1 cellular context compared by ENCODE assay signal in the genomic region with DNA sequence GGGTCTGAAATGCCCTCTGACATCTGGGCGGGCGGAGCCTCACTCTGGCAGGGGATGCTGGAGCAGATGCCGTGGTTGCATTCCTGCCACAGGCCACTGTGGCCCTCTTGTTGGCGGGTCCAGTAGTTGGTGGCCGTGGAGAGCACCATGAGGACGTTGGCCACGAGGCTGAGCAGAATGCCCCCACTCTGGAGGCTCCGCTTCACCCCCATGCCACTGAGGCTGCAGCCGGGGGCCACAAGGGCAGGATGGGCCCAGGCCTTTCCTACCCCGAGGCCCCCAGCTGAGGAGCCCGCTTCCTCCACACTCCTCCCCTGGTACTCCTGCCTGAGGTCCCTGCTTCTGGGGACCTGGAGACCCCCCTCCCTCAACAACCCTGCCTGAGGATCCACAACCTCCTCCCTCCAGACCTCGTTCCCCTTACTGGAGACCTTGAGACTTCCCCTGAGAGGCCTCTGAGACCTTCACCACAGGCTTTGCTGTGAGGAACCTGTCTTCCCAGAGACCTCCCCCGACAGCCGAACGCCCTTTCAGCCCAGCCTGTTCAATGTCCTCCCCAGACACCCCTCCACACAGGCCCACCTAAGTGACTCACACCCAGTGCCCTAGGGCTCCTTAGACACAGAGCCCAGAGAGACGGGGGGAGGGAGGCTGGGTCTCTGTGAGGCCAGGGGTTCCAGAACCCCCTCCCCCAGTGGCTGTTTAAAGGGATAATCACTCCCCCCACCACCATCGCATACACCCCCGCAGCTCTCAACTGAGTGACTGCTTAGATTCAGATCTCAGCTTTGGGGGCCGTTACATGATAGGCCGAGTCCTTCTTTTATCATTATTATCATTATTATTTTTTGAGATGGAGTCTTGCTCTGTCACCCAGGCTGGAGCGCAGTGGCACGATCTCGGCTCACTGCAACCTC.
TF ChIP-seq lines count a peak whose summit lies in the region.

A gene with protein sequence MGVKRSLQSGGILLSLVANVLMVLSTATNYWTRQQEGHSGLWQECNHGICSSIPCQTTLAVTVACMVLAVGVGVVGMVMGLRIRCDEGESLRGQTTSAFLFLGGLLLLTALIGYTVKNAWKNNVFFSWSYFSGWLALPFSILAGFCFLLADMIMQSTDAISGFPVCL (minus strand): TSS at position 638 of the 917 bp plus-strand sequence. CDS start 426 bp downstream, at position 212.

TF ChIP-seq in HepG2, 621 proteins besides CTCF, POLR2A, EP300 and RAD21 (continued from another document and continues in another):
- TF ChIP-seq, protein P1, sequence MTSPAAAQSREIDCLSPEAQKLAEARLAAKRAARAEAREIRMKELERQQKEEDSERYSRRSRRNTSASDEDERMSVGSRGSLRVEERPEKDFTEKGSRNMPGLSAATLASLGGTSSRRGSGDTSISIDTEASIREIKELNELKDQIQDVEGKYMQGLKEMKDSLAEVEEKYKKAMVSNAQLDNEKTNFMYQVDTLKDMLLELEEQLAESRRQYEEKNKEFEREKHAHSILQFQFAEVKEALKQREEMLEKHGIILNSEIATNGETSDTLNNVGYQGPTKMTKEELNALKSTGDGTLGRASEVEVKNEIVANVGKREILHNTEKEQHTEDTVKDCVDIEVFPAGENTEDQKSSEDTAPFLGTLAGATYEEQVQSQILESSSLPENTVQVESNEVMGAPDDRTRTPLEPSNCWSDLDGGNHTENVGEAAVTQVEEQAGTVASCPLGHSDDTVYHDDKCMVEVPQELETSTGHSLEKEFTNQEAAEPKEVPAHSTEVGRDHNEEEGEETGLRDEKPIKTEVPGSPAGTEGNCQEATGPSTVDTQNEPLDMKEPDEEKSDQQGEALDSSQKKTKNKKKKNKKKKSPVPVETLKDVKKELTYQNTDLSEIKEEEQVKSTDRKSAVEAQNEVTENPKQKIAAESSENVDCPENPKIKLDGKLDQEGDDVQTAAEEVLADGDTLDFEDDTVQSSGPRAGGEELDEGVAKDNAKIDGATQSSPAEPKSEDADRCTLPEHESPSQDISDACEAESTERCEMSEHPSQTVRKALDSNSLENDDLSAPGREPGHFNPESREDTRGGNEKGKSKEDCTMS (CRISPR knock-in tag; conservative IDR thresholded peaks at IDR 0.05): no peak
- TF ChIP-seq REL (CRISPR knock-in tag; conservative IDR thresholded peaks at IDR 0.05): 0 out of 2 replicates have a peak, but pooled peaks have one; percentile 6
- 0 out of 2 replicates have a peak, but pooled peaks have one; percentile 16 for TF ChIP-seq NFKB2 (CRISPR knock-in tag; IDR thresholded peaks at IDR 0.05; ENCODE audit: borderline replicate concordance)
- TF ChIP-seq FOSL1 (CRISPR knock-in tag; IDR thresholded peaks at IDR 0.05; ENCODE audit: borderline replicate concordance): no peak
- no peak for TF ChIP-seq ZFP1 (CRISPR knock-in tag; IDR thresholded peaks at IDR 0.05)
- TF ChIP-seq ZNF547 (CRISPR knock-in tag; IDR thresholded peaks at IDR 0.05): no peak
- TF ChIP-seq, protein P2, sequence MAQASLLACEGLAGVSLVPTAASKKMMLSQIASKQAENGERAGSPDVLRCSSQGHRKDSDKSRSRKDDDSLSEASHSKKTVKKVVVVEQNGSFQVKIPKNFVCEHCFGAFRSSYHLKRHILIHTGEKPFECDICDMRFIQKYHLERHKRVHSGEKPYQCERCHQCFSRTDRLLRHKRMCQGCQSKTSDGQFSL (CRISPR knock-in tag; IDR thresholded peaks at IDR 0.05): no peak
- TF ChIP-seq, protein P3, sequence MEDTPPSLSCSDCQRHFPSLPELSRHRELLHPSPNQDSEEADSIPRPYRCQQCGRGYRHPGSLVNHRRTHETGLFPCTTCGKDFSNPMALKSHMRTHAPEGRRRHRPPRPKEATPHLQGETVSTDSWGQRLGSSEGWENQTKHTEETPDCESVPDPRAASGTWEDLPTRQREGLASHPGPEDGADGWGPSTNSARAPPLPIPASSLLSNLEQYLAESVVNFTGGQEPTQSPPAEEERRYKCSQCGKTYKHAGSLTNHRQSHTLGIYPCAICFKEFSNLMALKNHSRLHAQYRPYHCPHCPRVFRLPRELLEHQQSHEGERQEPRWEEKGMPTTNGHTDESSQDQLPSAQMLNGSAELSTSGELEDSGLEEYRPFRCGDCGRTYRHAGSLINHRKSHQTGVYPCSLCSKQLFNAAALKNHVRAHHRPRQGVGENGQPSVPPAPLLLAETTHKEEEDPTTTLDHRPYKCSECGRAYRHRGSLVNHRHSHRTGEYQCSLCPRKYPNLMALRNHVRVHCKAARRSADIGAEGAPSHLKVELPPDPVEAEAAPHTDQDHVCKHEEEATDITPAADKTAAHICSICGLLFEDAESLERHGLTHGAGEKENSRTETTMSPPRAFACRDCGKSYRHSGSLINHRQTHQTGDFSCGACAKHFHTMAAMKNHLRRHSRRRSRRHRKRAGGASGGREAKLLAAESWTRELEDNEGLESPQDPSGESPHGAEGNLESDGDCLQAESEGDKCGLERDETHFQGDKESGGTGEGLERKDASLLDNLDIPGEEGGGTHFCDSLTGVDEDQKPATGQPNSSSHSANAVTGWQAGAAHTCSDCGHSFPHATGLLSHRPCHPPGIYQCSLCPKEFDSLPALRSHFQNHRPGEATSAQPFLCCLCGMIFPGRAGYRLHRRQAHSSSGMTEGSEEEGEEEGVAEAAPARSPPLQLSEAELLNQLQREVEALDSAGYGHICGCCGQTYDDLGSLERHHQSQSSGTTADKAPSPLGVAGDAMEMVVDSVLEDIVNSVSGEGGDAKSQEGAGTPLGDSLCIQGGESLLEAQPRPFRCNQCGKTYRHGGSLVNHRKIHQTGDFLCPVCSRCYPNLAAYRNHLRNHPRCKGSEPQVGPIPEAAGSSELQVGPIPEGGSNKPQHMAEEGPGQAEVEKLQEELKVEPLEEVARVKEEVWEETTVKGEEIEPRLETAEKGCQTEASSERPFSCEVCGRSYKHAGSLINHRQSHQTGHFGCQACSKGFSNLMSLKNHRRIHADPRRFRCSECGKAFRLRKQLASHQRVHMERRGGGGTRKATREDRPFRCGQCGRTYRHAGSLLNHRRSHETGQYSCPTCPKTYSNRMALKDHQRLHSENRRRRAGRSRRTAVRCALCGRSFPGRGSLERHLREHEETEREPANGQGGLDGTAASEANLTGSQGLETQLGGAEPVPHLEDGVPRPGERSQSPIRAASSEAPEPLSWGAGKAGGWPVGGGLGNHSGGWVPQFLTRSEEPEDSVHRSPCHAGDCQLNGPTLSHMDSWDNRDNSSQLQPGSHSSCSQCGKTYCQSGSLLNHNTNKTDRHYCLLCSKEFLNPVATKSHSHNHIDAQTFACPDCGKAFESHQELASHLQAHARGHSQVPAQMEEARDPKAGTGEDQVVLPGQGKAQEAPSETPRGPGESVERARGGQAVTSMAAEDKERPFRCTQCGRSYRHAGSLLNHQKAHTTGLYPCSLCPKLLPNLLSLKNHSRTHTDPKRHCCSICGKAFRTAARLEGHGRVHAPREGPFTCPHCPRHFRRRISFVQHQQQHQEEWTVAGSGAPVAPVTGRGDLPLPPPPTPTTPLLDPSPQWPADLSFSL (CRISPR knock-in tag; IDR thresholded peaks at IDR 0.05): no peak
- no peak for TF ChIP-seq KMT2A (CRISPR knock-in tag; IDR thresholded peaks at IDR 0.05)
- TF ChIP-seq NFE2L2 (IDR thresholded peaks at IDR 0.05; ENCODE audit: low read length): no peak
- TF ChIP-seq ZNF792 (CRISPR knock-in tag; IDR thresholded peaks at IDR 0.05): no peak
- TF ChIP-seq ZNF343 (CRISPR knock-in tag; IDR thresholded peaks at IDR 0.05): no peak
- TF ChIP-seq HDAC6 (IDR thresholded peaks at IDR 0.05; ENCODE audit: low read depth, low read length): no peak
- TF ChIP-seq KLF6 (CRISPR knock-in tag; IDR thresholded peaks at IDR 0.05): no peak
- no peak for TF ChIP-seq CREB1 (IDR thresholded peaks at IDR 0.05)
- no peak for TF ChIP-seq CREB1 (CRISPR knock-in tag; IDR thresholded peaks at IDR 0.05)
- no peak for TF ChIP-seq TCF7L2 (IDR thresholded peaks at IDR 0.05; ENCODE audit: low read depth, low read length)
- TF ChIP-seq, protein P4, sequence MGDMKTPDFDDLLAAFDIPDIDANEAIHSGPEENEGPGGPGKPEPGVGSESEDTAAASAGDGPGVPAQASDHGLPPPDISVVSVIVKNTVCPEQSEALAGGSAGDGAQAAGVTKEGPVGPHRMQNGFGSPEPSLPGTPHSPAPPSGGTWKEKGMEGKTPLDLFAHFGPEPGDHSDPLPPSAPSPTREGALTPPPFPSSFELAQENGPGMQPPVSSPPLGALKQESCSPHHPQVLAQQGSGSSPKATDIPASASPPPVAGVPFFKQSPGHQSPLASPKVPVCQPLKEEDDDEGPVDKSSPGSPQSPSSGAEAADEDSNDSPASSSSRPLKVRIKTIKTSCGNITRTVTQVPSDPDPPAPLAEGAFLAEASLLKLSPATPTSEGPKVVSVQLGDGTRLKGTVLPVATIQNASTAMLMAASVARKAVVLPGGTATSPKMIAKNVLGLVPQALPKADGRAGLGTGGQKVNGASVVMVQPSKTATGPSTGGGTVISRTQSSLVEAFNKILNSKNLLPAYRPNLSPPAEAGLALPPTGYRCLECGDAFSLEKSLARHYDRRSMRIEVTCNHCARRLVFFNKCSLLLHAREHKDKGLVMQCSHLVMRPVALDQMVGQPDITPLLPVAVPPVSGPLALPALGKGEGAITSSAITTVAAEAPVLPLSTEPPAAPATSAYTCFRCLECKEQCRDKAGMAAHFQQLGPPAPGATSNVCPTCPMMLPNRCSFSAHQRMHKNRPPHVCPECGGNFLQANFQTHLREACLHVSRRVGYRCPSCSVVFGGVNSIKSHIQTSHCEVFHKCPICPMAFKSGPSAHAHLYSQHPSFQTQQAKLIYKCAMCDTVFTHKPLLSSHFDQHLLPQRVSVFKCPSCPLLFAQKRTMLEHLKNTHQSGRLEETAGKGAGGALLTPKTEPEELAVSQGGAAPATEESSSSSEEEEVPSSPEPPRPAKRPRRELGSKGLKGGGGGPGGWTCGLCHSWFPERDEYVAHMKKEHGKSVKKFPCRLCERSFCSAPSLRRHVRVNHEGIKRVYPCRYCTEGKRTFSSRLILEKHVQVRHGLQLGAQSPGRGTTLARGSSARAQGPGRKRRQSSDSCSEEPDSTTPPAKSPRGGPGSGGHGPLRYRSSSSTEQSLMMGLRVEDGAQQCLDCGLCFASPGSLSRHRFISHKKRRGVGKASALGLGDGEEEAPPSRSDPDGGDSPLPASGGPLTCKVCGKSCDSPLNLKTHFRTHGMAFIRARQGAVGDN (CRISPR knock-in tag; IDR thresholded peaks at IDR 0.05): peak; percentile 59
- TF ChIP-seq, protein P5, sequence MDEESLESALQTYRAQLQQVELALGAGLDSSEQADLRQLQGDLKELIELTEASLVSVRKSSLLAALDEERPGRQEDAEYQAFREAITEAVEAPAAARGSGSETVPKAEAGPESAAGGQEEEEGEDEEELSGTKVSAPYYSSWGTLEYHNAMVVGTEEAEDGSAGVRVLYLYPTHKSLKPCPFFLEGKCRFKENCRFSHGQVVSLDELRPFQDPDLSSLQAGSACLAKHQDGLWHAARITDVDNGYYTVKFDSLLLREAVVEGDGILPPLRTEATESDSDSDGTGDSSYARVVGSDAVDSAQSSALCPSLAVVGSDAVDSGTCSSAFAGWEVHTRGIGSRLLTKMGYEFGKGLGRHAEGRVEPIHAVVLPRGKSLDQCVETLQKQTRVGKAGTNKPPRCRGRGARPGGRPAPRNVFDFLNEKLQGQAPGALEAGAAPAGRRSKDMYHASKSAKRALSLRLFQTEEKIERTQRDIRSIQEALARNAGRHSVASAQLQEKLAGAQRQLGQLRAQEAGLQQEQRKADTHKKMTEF (CRISPR knock-in tag; IDR thresholded peaks at IDR 0.05): no peak
- TF ChIP-seq SOX13 (IDR thresholded peaks at IDR 0.05): no peak
- no peak for TF ChIP-seq SOX13 (CRISPR knock-in tag; conservative IDR thresholded peaks at IDR 0.05 in 1 of 2, IDR thresholded peaks at IDR 0.05 in 1 of 2)
- no peak for TF ChIP-seq ZC3H4 (CRISPR knock-in tag; IDR thresholded peaks at IDR 0.05; ENCODE audit: borderline replicate concordance)
- no peak for TF ChIP-seq ELF4 (CRISPR knock-in tag; IDR thresholded peaks at IDR 0.05; ENCODE audit: borderline replicate concordance)
- 0 out of 2 replicates have a peak, but pooled peaks have one; percentile 44 for TF ChIP-seq HNRNPL (IDR thresholded peaks at IDR 0.05; ENCODE audit: low read depth, low read length)
- no peak for TF ChIP-seq RXRA (CRISPR knock-in tag; IDR thresholded peaks at IDR 0.05)
- TF ChIP-seq PCBP1 (IDR thresholded peaks at IDR 0.05; ENCODE audit: borderline replicate concordance, low read depth, low read length): 0 out of 2 replicates have a peak, but pooled peaks have one; percentile 21
- TF ChIP-seq, protein P6, sequence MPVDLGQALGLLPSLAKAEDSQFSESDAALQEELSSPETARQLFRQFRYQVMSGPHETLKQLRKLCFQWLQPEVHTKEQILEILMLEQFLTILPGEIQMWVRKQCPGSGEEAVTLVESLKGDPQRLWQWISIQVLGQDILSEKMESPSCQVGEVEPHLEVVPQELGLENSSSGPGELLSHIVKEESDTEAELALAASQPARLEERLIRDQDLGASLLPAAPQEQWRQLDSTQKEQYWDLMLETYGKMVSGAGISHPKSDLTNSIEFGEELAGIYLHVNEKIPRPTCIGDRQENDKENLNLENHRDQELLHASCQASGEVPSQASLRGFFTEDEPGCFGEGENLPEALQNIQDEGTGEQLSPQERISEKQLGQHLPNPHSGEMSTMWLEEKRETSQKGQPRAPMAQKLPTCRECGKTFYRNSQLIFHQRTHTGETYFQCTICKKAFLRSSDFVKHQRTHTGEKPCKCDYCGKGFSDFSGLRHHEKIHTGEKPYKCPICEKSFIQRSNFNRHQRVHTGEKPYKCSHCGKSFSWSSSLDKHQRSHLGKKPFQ (CRISPR knock-in tag; IDR thresholded peaks at IDR 0.05; ENCODE audit: insufficient replicate concordance): no peak
- TF ChIP-seq, protein P7, sequence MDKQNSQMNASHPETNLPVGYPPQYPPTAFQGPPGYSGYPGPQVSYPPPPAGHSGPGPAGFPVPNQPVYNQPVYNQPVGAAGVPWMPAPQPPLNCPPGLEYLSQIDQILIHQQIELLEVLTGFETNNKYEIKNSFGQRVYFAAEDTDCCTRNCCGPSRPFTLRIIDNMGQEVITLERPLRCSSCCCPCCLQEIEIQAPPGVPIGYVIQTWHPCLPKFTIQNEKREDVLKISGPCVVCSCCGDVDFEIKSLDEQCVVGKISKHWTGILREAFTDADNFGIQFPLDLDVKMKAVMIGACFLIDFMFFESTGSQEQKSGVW (CRISPR knock-in tag; IDR thresholded peaks at IDR 0.05; ENCODE audit: borderline replicate concordance): no peak
- TF ChIP-seq ZFY (CRISPR knock-in tag; IDR thresholded peaks at IDR 0.05): no peak
- no peak for TF ChIP-seq ZNF296 (CRISPR knock-in tag; conservative IDR thresholded peaks at IDR 0.05)
- TF ChIP-seq HNRNPLL (IDR thresholded peaks at IDR 0.05; ENCODE audit: low read depth, low read length, poor library complexity, severe bottlenecking): peak; percentile 19
- TF ChIP-seq ZNF616 (CRISPR knock-in tag; IDR thresholded peaks at IDR 0.05; ENCODE audit: low read depth): no peak
- 0 out of 2 replicates have a peak, but pooled peaks have one; percentile 29 for TF ChIP-seq ZNF20 (CRISPR knock-in tag; IDR thresholded peaks at IDR 0.05)
- TF ChIP-seq HOXD1 (CRISPR knock-in tag; IDR thresholded peaks at IDR 0.05): no peak
- TF ChIP-seq, protein P8, sequence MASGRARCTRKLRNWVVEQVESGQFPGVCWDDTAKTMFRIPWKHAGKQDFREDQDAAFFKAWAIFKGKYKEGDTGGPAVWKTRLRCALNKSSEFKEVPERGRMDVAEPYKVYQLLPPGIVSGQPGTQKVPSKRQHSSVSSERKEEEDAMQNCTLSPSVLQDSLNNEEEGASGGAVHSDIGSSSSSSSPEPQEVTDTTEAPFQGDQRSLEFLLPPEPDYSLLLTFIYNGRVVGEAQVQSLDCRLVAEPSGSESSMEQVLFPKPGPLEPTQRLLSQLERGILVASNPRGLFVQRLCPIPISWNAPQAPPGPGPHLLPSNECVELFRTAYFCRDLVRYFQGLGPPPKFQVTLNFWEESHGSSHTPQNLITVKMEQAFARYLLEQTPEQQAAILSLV (CRISPR knock-in tag; IDR thresholded peaks at IDR 0.05; ENCODE audit: borderline replicate concordance): no peak
- peak; percentile 21 for TF ChIP-seq AGO2 (optimal IDR thresholded peaks at IDR 0.05; ENCODE audit: low read depth, low read length)
- TF ChIP-seq TBL1XR1 (IDR thresholded peaks at IDR 0.05; ENCODE audit: borderline replicate concordance, low read length, partially characterized antibody): no peak
